1 cellular context compared by ENCODE assay signal in genomic region chr13:109160357-109160756, GRCh38.
TF ChIP-seq lines count a peak whose summit lies in the region.

No MANE protein-coding gene starts in this region.

TF ChIP-seq in HepG2, 621 proteins besides CTCF, POLR2A, EP300 and RAD21 (continued from another document):
- no peak for TF ChIP-seq SNAPC4 (CRISPR knock-in tag; IDR thresholded peaks at IDR 0.05)
TF ChIP-seq in HepG2: peak in this region for 0.
